ENCODE assay signal across 8 cellular contexts in genomic region chr1:182029379-182030331, GRCh38. TPM values are rescaled to one million over a fixed set of nuclear protein-coding genes. Genes with fewer than 3 reads are reported as not detected.
A peak's percentile ranks its signal among the peaks of the same experiment; 100 is the strongest.
DNase-seq lines count a peak whose midpoint lies in the region; ATAC-seq and TF ChIP-seq lines count a peak whose summit lies in the region.

No MANE protein-coding gene starts in this region.

- H3K9ac ChIP-seq in HUES6 (ENCODE audit: low read length) (peak overlapping the region; percentile 74), NT2/D1 (ENCODE audit: insufficient read length, low read depth) (peak overlapping the region; percentile 88)

- H3K9me3 ChIP-seq in HUES6 (ENCODE audit: control insufficient read depth, insufficient read depth, low read depth, low read length): no peaks in the 10 kb centered on the region
- no peaks in the 10 kb centered on the region for H3K9me3 ChIP-seq in NT2/D1 (ENCODE audit: insufficient read depth, low read length)

- H3K4me1 ChIP-seq in HUES6 (ENCODE audit: control insufficient read depth, insufficient read depth, low read length) (peaks cover 8% of the 10 kb centered on the region; the same call in 1 of the 2 replicates), NT2/D1 (ENCODE audit: insufficient read depth, insufficient read length) (no peaks in the 10 kb centered on the region)

- peak overlapping the region; percentile 78 for H3K4me3 Mint-ChIP-seq in Calu3 (ENCODE audit: low read depth, unreplicated experiment)

- peak overlapping the region; percentile 36; the same call in 1 of the 2 replicates for H3K27ac ChIP-seq in HUES6 (ENCODE audit: low read depth, low read length)

- H3K27me3 ChIP-seq in HUES6 (ENCODE audit: control insufficient read depth, insufficient read depth, low read length) (no peaks in the 10 kb centered on the region), NT2/D1 (ENCODE audit: insufficient read depth, insufficient read length) (peaks cover 3% of the 10 kb centered on the region)

- H3K4me1 Mint-ChIP-seq in Calu3 (ENCODE audit: low read depth, unreplicated experiment): peaks cover 13% of the 10 kb centered on the region

- peak overlapping the region; percentile 83 for H3K27ac Mint-ChIP-seq in Calu3 (ENCODE audit: unreplicated experiment)

- intact Hi-C loops in Calu3 (cut with micrococcal nuclease; ENCODE audit: unreplicated experiment): no loop called here

- H3K4me3 ChIP-seq in HUES6 (ENCODE audit: low read depth, low read length): peak overlapping the region; percentile 79
- H3K4me3 ChIP-seq in NT2/D1 (ENCODE audit: insufficient read length, low read depth): peak overlapping the region; percentile 72

- H3K36me3 ChIP-seq in HUES6 (ENCODE audit: control insufficient read depth, insufficient read depth, low read length): no peaks in the 10 kb centered on the region
- peaks cover 7% of the 10 kb centered on the region for H3K36me3 ChIP-seq in NT2/D1 (ENCODE audit: insufficient read depth, insufficient read length, low read length)

- H3K9me3 Mint-ChIP-seq in Calu3 (ENCODE audit: low read depth, unreplicated experiment): no peaks in the 10 kb centered on the region

- H3K27me3 Mint-ChIP-seq in Calu3 (ENCODE audit: unreplicated experiment): no peaks in the 10 kb centered on the region

- TF ChIP-seq CTCF in Calu3 (IDR thresholded peaks at IDR 0.05; ENCODE audit: unreplicated experiment): peak; percentile 71

- peak; percentile 96 for ATAC-seq in GM21390 (IDR thresholded peaks at IDR 0.05; ENCODE audit: unreplicated experiment)

- DNase-seq in Calu3 (peak; percentile 99), NT2/D1 (ENCODE audit: low read depth, low spot score) (peak; percentile 99), epidermal melanocyte (ENCODE audit: insufficient read length, low spot score) (peak; percentile 61), midbrain (lab: John Stamatoyannopoulos, UW) (peak; percentile 94)
- DNase-seq in activated CD8-positive, alpha-beta memory T cell treated with anti-CD3 and anti-CD28 coated beads, Interleukin-2, amount 50 U/mL, for 4 hours: peak; percentile 97
- peak; percentile 95 to 97 for DNase-seq in stimulated activated CD8-positive, alpha-beta memory T cell treated with anti-CD3 and anti-CD28 coated beads, Interleukin-15, amount 100 ng/mL, for 48 hours (ENCODE audit: low read depth in 2 of 2)

- CTCF ChIA-PET in Calu3 (lab: Charles Lee): interaction anchor here (0.6 to 1.4 kb wide), 6 partner anchors 22 to 167 kb away, joined by 3 to 4 read pairs (median 3); no protein-coding TSS in a partner anchor

- H3K36me3 Mint-ChIP-seq in Calu3 (ENCODE audit: insufficient read depth, unreplicated experiment): peaks cover 17% of the 10 kb centered on the region

- BruUV-seq in Calu3 (replicated peaks; lab: Mats Ljungman, UMichigan): no TSS peak

RNA-seq across cellular contexts. Expression of gene ZNF648, which starts 31.9 kb away (rescaled TPM):
- 0.17 TPM in 1 of 2 replicates, not detected in the other for total RNA-seq in Calu3 (2022)

Comparison
In these comparisons a context has a peak if more than half of its experiments do, and no peak if none do; other contexts are left out.
1. Peak in every context shown above with its lines: DNase-seq, ATAC-seq, H3K4me3 ChIP-seq and H3K27ac ChIP-seq.